In genomic region chr3:149480326-149481017, GRCh38 we compare ENCODE assay signal across 9 cellular contexts. TPM values are rescaled to one million over a fixed set of nuclear protein-coding genes. Genes with fewer than 3 reads are reported as not detected.
DNase-seq lines count a peak whose midpoint lies in the region; ATAC-seq and TF ChIP-seq lines count a peak whose summit lies in the region.
"Had no signal": no experiment of that assay in that cellular context is flagged by ENCODE, and none has a peak within 500 bp of the region (broad histone marks: within the 10 kb centered on the region; RNA-seq: fewer than 3 reads in every experiment).

No MANE protein-coding gene starts in this region.

- H3K36me3 ChIP-seq in Peyer's patch (no peaks in the 10 kb centered on the region), brain microvascular endothelial cell (replicated peaks) (no peaks in the 10 kb centered on the region)
- H3K36me3 ChIP-seq: BLaER1 had no signal

- no peak overlapping the region for H3K4me3 ChIP-seq in Peyer's patch
- no peak overlapping the region for H3K4me3 ChIP-seq in brain microvascular endothelial cell (ENCODE audit: low read depth, low read length)
- H3K4me3 ChIP-seq: BLaER1 had no signal

- no peaks in the 10 kb centered on the region for H3K9me3 Mint-ChIP-seq in immature natural killer cell

- peak; percentile 90 for ATAC-seq in GM21825 (IDR thresholded peaks at IDR 0.05; ENCODE audit: unreplicated experiment)

- no peaks in the 10 kb centered on the region for H3K9me3 ChIP-seq in Peyer's patch
- H3K9me3 ChIP-seq: BLaER1 had no signal

- TF ChIP-seq CTCF in Peyer's patch (IDR thresholded peaks at IDR 0.05) (peak in 5 of 6 experiments; percentile 38 to 89 (median 78)), brain microvascular endothelial cell (IDR thresholded peaks at IDR 0.05; ENCODE audit: low read depth, low read length, missing control alignments) (peak; percentile 97)

- H3K4me3 Mint-ChIP-seq in immature natural killer cell, result no peak overlapping the region

- no peaks in the 10 kb centered on the region for H3K36me3 Mint-ChIP-seq in immature natural killer cell

- H3K27ac Mint-ChIP-seq in immature natural killer cell, result no peak overlapping the region

- no peaks in the 10 kb centered on the region for H3K27me3 Mint-ChIP-seq in immature natural killer cell (ENCODE audit: low read depth in 3 of 3)

- peaks cover 0 to 12% (median 0%) of the 10 kb centered on the region in 4 donors for H3K4me1 ChIP-seq in Peyer's patch
- H3K4me1 ChIP-seq: BLaER1 had no signal

- in situ Hi-C loops in brain microvascular endothelial cell (cut with HindIII; ENCODE audit: low pct_ligation_motif_present, low sequenced_read_pairs), result no loop called here

- peak; percentile 38 for DNase-seq in NCI-H345 (lab: John Stamatoyannopoulos, UW)
- DNase-seq in NCI-H345 treated with DMSO at 0.1 percent for 48 hours (lab: John Stamatoyannopoulos, UW; ENCODE audit: unreplicated experiment), result no peak
- peak; percentile 51 for DNase-seq in HuH-7.5 (ENCODE audit: low spot score)
- peak; percentile 21 to 87 (median 78) for DNase-seq in Peyer's patch
- peak; percentile 92 for DNase-seq in brain microvascular endothelial cell
- peak; percentile 60 to 67 (median 61) for DNase-seq in immature natural killer cell
- DNase-seq in smooth muscle cell of the brain vasculature (ENCODE audit: low read depth, low spot score), result peak; percentile 77

- H3K27ac ChIP-seq in Peyer's patch, result peak overlapping the region in 2 of 4 donors; percentile 24 to 28
- peak overlapping the region; percentile 45 for H3K27ac ChIP-seq in brain microvascular endothelial cell
- H3K27ac ChIP-seq: BLaER1 had no signal

- no peak for TF ChIP-seq POLR2A in Peyer's patch (IDR thresholded peaks at IDR 0.05)

- H3K27me3 ChIP-seq in Peyer's patch (no peaks in the 10 kb centered on the region), brain microvascular endothelial cell (replicated peaks) (no peaks in the 10 kb centered on the region)
- H3K27me3 ChIP-seq: BLaER1 had no signal

- H3K4me1 Mint-ChIP-seq in immature natural killer cell, result peaks cover 4 to 5% of the 10 kb centered on the region in 2 donors

RNA-seq across cellular contexts. Expression of gene TM4SF4, which starts 6.0 kb away (rescaled TPM):
- total RNA-seq in Peyer's patch, result 100 to 1,000 TPM in 3 of 4 donors, 1 to 10 TPM in 1; 1.7 to 500 (median 217) TPM
- not detected for polyA plus RNA-seq in immature natural killer cell
